Comparison of ENCODE assay signal across 8 cellular contexts in genomic region chr9:125558453-125559084, GRCh38.
A peak's percentile ranks its signal among the peaks of the same experiment; 100 is the strongest.
DNase-seq lines count a peak whose midpoint lies in the region; ATAC-seq and TF ChIP-seq lines count a peak whose summit lies in the region.

No MANE protein-coding gene starts in this region.

- peaks cover 12 to 16% of the 10 kb centered on the region in 2 donors for H3K4me1 Mint-ChIP-seq in natural killer cell

- no peaks in the 10 kb centered on the region for H3K9me3 Mint-ChIP-seq in natural killer cell

- DNase-seq in DMS53 (lab: John Stamatoyannopoulos, UW), result peak; percentile 82
- peak; percentile 27 for DNase-seq in NOMO-1 treated with dmso at 0.1 percent for 144 hours (lab: John Stamatoyannopoulos, UW; ENCODE audit: unreplicated experiment)
- DNase-seq in activated CD8-positive, alpha-beta memory T cell treated with anti-CD3 and anti-CD28 coated beads, Interleukin-2, amount 50 U/mL, for 24 hours (ENCODE audit: extremely low read depth), result peak; percentile 23
- no peak for DNase-seq in esophagus squamous epithelium (lab: John Stamatoyannopoulos, UW)
- DNase-seq in natural killer cell, result peak; percentile 25
- DNase-seq in stromal cell of bone marrow (ENCODE audit: low read depth), result peak; percentile 61

- WGBS in esophagus squamous epithelium, 2 donors, result 47% methylated on average over 2 of the region's 2 CpGs

- peak; percentile 68 to 82 (median 76) for TF ChIP-seq CTCF in esophagus squamous epithelium (IDR thresholded peaks at IDR 0.05)
- peak; percentile 73 for TF ChIP-seq CTCF in natural killer cell (IDR thresholded peaks at IDR 0.05)

- peak; percentile 63 to 84 (median 75) for ATAC-seq in natural killer cell
- no peak for ATAC-seq in GM21825 (IDR thresholded peaks at IDR 0.05; ENCODE audit: unreplicated experiment)

- H3K36me3 ChIP-seq in HUES48 (ENCODE audit: control insufficient read depth, insufficient read depth, low read length), result peaks cover 10% of the 10 kb centered on the region; the same call in 1 of the 2 replicates
- H3K36me3 ChIP-seq in esophagus squamous epithelium, result peaks cover 0 to 17% (median 4%) of the 10 kb centered on the region in 3 donors

- no peaks in the 10 kb centered on the region for H3K36me3 Mint-ChIP-seq in natural killer cell

- TF ChIP-seq POLR2A in esophagus squamous epithelium (IDR thresholded peaks at IDR 0.05), result no peak

- H3K4me3 Mint-ChIP-seq in natural killer cell, result no peak overlapping the region

- H3K27me3 Mint-ChIP-seq in natural killer cell (ENCODE audit: low read depth in 2 of 2), result no peaks in the 10 kb centered on the region

- H3K4me1 ChIP-seq in HUES48 (ENCODE audit: control insufficient read depth, insufficient read depth, low read length) (peaks cover 5% of the 10 kb centered on the region; the same call in 1 of the 2 replicates), esophagus squamous epithelium (peaks cover 0 to 16% (median 0%) of the 10 kb centered on the region in 3 donors)

- H3K27me3 ChIP-seq in HUES48 (ENCODE audit: control insufficient read depth, insufficient read depth, low read length) (no peaks in the 10 kb centered on the region), esophagus squamous epithelium (no peaks in the 10 kb centered on the region)

- intact Hi-C loops in esophagus squamous epithelium (cut with DNase I) (no loop called here), natural killer cell (cut with micrococcal nuclease) (loop anchor here (1.0 to 2.0 kb wide), 3 partner anchors 73 to 933 kb away; no protein-coding TSS in a partner anchor)

- H3K27ac ChIP-seq in HUES48 (ENCODE audit: low read depth, low read length) (peak overlapping the region; percentile 24), esophagus squamous epithelium (no peak overlapping the region)

- H3K9ac ChIP-seq in HUES48 (ENCODE audit: low read depth, low read length), result no peak overlapping the region

- H3K9me3 ChIP-seq in HUES48 (ENCODE audit: control insufficient read depth, insufficient read depth, low read length) (no peaks in the 10 kb centered on the region), esophagus squamous epithelium (no peaks in the 10 kb centered on the region)

- H3K4me3 ChIP-seq in HUES48 (ENCODE audit: low read depth, low read length) (no peak overlapping the region), esophagus squamous epithelium (no peak overlapping the region)

- no peak overlapping the region for H3K27ac Mint-ChIP-seq in natural killer cell
